In the genomic region with DNA sequence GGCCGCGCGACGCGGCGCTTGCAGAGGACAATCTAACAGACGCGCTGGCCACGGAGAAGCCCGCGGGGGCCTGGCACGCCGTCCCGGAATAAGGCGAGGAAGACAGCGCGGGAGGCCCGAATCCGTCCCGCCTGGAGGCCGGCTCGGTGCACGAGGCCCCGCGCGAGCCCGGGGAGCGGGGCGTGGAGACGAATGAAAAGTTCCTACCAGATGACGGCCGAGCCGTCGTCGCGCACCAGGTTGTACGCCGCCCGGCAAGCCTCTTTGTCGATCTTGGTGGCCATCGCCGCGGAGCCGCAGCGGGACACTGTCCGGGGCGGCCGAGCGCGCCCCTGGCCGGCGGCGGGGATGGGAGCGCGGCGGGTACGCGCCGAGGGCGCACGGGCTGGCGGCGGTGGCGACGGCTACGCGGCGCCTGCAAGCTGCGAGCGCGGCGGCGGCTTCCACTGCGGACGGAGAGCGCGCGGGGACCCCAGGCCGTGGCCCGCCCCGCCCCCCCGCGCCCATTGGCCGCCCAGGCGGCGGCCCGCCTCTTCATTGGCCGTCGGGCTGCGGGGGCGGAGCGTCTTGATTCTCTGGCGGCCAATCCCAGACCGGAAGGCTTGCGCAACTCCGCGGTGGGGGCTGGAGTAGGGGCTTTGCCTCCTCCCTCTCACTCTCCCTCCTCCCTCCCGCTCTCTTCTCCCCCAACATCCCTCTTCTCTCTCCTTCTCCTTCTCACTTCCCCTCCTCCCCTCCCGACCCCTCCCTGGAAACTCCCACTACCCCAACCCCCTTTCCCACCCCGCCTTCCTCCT, we compare ENCODE assay signal across 8 cellular contexts. TPM values are rescaled to one million over a fixed set of nuclear protein-coding genes. Genes with fewer than 3 reads are reported as not detected.
DNase-seq lines count a peak whose midpoint lies in the region; ATAC-seq and TF ChIP-seq lines count a peak whose summit lies in the region.

COTL1 (minus strand) TSS at position 448 of the 797 bp plus-strand sequence; CDS start at position 284, 164 bp downstream.

- peak within 1 kb of the TSS; percentile 56 to 88 for H3K27ac ChIP-seq in coronary artery

- DNase-seq in BE2C (peak; percentile 97), GM19240 (ENCODE audit: insufficient read length, low spot score) (peak; percentile 90), NCI-H526 treated with DMSO at 0.1 percent for 48 hours (lab: John Stamatoyannopoulos, UW) (peak; percentile 62), coronary artery (ENCODE audit: low spot score) (peak; percentile 95), left lobe of liver (ENCODE audit: low spot score) (peak; percentile 86)
- DNase-seq in activated CD4-positive, alpha-beta T cell treated with anti-CD3 and anti-CD28 coated beads, Interleukin-2, amount 10 ng/mL, durations not matched to agents 24 days and 14 days: peak; percentile 98
- peak; percentile 95 to 98 for DNase-seq in stimulated activated CD4-positive, alpha-beta T cell treated with anti-CD3 and anti-CD28 coated beads, Interleukin-2, amount 100 ng/mL, for 24 hours

- no peaks in the 10 kb centered on the region for H3K9me3 ChIP-seq in BE2C

- H3K36me3 ChIP-seq in BE2C: no peaks in the 10 kb centered on the region

- TF ChIP-seq CTCF in BE2C (IDR thresholded peaks at IDR 0.05; ENCODE audit: low read depth, low read length) (no peak), coronary artery (IDR thresholded peaks at IDR 0.05) (no peak)

- H3K27me3 ChIP-seq in BE2C: peaks cover 14% of the 10 kb centered on the region

- intact Hi-C loops in activated CD4-positive, alpha-beta T cell treated with anti-CD3 and anti-CD28 coated beads, Interleukin-2, amount 10 ng/mL, durations not matched to agents 24 days and 14 days (cut with micrococcal nuclease): loop anchor here (1.0 kb wide), 5 partner anchors 19 to 107 kb away; no protein-coding TSS in a partner anchor

- H3K4me1 Mint-ChIP-seq in activated CD4-positive, alpha-beta T cell treated with anti-CD3 and anti-CD28 coated beads, Interleukin-2, amount 10 ng/mL, durations not matched to agents 24 days and 14 days: peaks cover 47% of the 10 kb centered on the region

- ATAC-seq in HG03460 (IDR thresholded peaks at IDR 0.05; ENCODE audit: unreplicated experiment): peak; percentile 78
- ATAC-seq in left lobe of liver: peak; percentile 77

- no peaks in the 10 kb centered on the region for H3K9me3 Mint-ChIP-seq in activated CD4-positive, alpha-beta T cell treated with anti-CD3 and anti-CD28 coated beads, Interleukin-2, amount 10 ng/mL, durations not matched to agents 24 days and 14 days

- H3K27me3 Mint-ChIP-seq in activated CD4-positive, alpha-beta T cell treated with anti-CD3 and anti-CD28 coated beads, Interleukin-2, amount 10 ng/mL, durations not matched to agents 24 days and 14 days: peaks cover 7% of the 10 kb centered on the region

- H3K36me3 Mint-ChIP-seq in activated CD4-positive, alpha-beta T cell treated with anti-CD3 and anti-CD28 coated beads, Interleukin-2, amount 10 ng/mL, durations not matched to agents 24 days and 14 days (ENCODE audit: low read depth): peaks cover 37% of the 10 kb centered on the region

- H3K27ac Mint-ChIP-seq in activated CD4-positive, alpha-beta T cell treated with anti-CD3 and anti-CD28 coated beads, Interleukin-2, amount 10 ng/mL, durations not matched to agents 24 days and 14 days: peak within 1 kb of the TSS; percentile 89

- H3K4me3 Mint-ChIP-seq in activated CD4-positive, alpha-beta T cell treated with anti-CD3 and anti-CD28 coated beads, Interleukin-2, amount 10 ng/mL, durations not matched to agents 24 days and 14 days: peak within 1 kb of the TSS; percentile 96

- peaks cover 3% of the 10 kb centered on the region; the same call in 1 of the 2 replicates for H3K4me1 ChIP-seq in BE2C

- H3K4me3 ChIP-seq in BE2C (ENCODE audit: low read depth, low read length) (peak within 1 kb of the TSS; percentile 60), coronary artery (peak within 1 kb of the TSS; percentile 88)

RNA-seq across cellular contexts. Expression of gene COTL1, which starts in this region (rescaled TPM):
- polyA plus RNA-seq in BE2C (2012; ENCODE audit: insufficient read depth, insufficient read length, low read depth): 21.2 TPM
- total RNA-seq in activated CD4-positive, alpha-beta T cell treated with anti-CD3 and anti-CD28 coated beads, Interleukin-2, amount 10 ng/mL, durations not matched to agents 24 days and 14 days: 470 and 474 TPM in 2 replicates
- 15.9 TPM for total RNA-seq in left lobe of liver

Comparison
In these comparisons a context has a peak if more than half of its experiments do, and no peak if none do; other contexts are left out.
1. Peak in every context shown above with its lines: DNase-seq, ATAC-seq, H3K4me3 ChIP-seq and H3K27ac ChIP-seq.
2. RNA of gene COTL1 (total RNA-seq): 470 to 474 TPM in activated CD4-positive, alpha-beta T cell treated with anti-CD3 and anti-CD28 coated beads, Interleukin-2, amount 10 ng/mL, durations not matched to agents 24 days and 14 days; 15.9 TPM in left lobe of liver (single experiment); every median in the first group is over 10 times any median in the second.